19 cellular contexts compared by ENCODE assay signal in the genomic region with DNA sequence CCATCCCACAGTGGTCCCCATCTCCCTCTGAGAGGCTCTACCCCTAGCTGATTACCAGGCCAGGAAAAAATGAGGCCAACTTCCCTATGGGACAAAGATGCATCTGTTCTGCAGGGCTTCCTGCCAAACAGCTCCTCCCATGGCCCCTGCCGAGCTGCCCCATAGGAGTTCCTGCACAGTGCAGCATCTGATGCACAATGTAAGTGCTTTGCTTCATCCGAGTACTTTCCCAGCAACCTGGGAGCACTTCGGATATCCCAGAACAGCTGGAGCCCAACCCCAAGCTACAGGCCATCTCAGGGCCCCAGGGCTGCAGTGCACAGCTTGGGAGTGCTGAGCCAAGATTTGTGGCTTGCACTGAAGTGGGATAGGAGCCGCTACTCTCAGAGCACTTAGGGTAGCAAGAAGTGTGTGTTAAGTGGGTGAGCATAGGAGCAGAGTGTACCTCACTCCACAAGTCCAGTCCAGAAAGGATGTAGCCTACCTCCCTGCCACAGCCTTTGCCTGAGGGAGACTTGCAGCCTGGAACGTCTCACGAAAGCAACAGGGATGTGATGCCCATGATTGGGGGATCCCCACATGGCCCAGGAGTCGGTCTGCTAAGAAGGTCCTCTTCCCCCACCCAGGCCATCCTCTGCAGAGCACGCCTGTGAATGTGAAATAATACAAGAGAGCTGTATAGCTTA.
DNase-seq lines count a peak whose midpoint lies in the region; ATAC-seq, FAIRE-seq and TF ChIP-seq lines count a peak whose summit lies in the region.
"Had no signal": no experiment of that assay in that cellular context is flagged by ENCODE, and none has a peak within 500 bp of the region (broad histone marks: within the 10 kb centered on the region; RNA-seq: fewer than 3 reads in every experiment).

No MANE protein-coding gene starts in this region.

- TF ChIP-seq CTCF in upper lobe of right lung (IDR thresholded peaks at IDR 0.05) (no peak), colonic mucosa (IDR thresholded peaks at IDR 0.05) (no peak)

- H3K27ac ChIP-seq in upper lobe of right lung: no peak overlapping the region
- no peak overlapping the region for H3K27ac ChIP-seq in colonic mucosa
- H3K27ac ChIP-seq: 22Rv1, BLaER1, GM23248 had no signal

- no peaks in the 10 kb centered on the region for H3K9me3 ChIP-seq in upper lobe of right lung
- no peaks in the 10 kb centered on the region for H3K9me3 ChIP-seq in colonic mucosa
- H3K9me3 ChIP-seq: BLaER1 had no signal

- H3K9ac ChIP-seq in colonic mucosa (ENCODE audit: low read depth in 2 of 2, low read length in 2 of 2): no peak overlapping the region
- H3K9ac ChIP-seq: BLaER1, GM23248 had no signal

- no peak for FAIRE-seq in GM12891 (lab: Jason Lieb, UNC)

- peak; percentile 18 to 67 for DNase-seq in NCI-H446 (lab: John Stamatoyannopoulos, UW)
- DNase-seq in NCI-H446 treated with DMSO at 0.1 percent for 48 hours (lab: John Stamatoyannopoulos, UW): no peak
- no peak for DNase-seq in upper lobe of right lung
- DNase-seq in cortex of kidney (lab: John Stamatoyannopoulos, UW): no peak
- DNase-seq in GM12891 (ENCODE audit: insufficient read length, low spot score): no peak
- DNase-seq in colonic mucosa: no peak
- DNase-seq: activated B cell treated with CpG ODN at 0.5 μM for 24 hours; activated effector memory CD4-positive, alpha-beta T cell treated with Interleukin-2 at 50 U/mL for 16 hours; amniotic stem cell; caudate nucleus; DMS153; GM23248; NCI-H345; Right ventricle myocardium superior; T-helper 17 cell had no signal

- H3K4me3 ChIP-seq in upper lobe of right lung: no peak overlapping the region
- no peak overlapping the region for H3K4me3 ChIP-seq in colonic mucosa
- H3K4me3 ChIP-seq: BLaER1, GM23248 had no signal

- H3K36me3 ChIP-seq in upper lobe of right lung (no peaks in the 10 kb centered on the region), colonic mucosa (no peaks in the 10 kb centered on the region)
- H3K36me3 ChIP-seq: BLaER1 had no signal

- H3K4me1 ChIP-seq in upper lobe of right lung (no peaks in the 10 kb centered on the region), colonic mucosa (no peaks in the 10 kb centered on the region)
- H3K4me1 ChIP-seq: BLaER1 had no signal

- no peak for TF ChIP-seq POLR2A in GM12891 (IDR thresholded peaks at IDR 0.05; ENCODE audit: low read depth, low read length)

- intact Hi-C loops in upper lobe of right lung (cut with DNase I) (no loop called here), colonic mucosa (cut with DNase I) (no loop called here)

- ATAC-seq in HG02571 (IDR thresholded peaks at IDR 0.05; ENCODE audit: unreplicated experiment) (peak; percentile 28), HG03095 (IDR thresholded peaks at IDR 0.05; ENCODE audit: unreplicated experiment) (peak; percentile 40), upper lobe of right lung (peak; percentile 25)
- ATAC-seq: T-helper 17 cell had no signal

- H3K27me3 ChIP-seq in upper lobe of right lung (no peaks in the 10 kb centered on the region), colonic mucosa (no peaks in the 10 kb centered on the region)
- H3K27me3 ChIP-seq: BLaER1 had no signal

TF ChIP-seq in GM12891, 5 proteins besides CTCF, POLR2A, EP300 and RAD21:
- TF ChIP-seq POU2F2 (IDR thresholded peaks at IDR 0.05; ENCODE audit: low read depth, low read length) (no peak), TAF1 (IDR thresholded peaks at IDR 0.05; ENCODE audit: low read depth, low read length) (no peak), PAX5 (IDR thresholded peaks at IDR 0.05; ENCODE audit: insufficient read depth, low read length, severe bottlenecking) (no peak), POLR2AphosphoS5 (IDR thresholded peaks at IDR 0.05; ENCODE audit: low read depth, low read length) (no peak), SPI1 (IDR thresholded peaks at IDR 0.05; ENCODE audit: low read depth, low read length) (no peak)
TF ChIP-seq in GM12891: peak in this region for 0.

Comparison
In these comparisons a context has a peak if more than half of its experiments do, and no peak if none do; other contexts are left out.
1. DNase-seq: peak in NCI-H446 (2 of 2); none in NCI-H446 treated with DMSO at 0.1 percent for 48 hours (single experiment), upper lobe of right lung (single experiment), cortex of kidney (single experiment), GM12891 (single experiment) and colonic mucosa (single experiment).
2. Peak in every context shown above with its lines, with median percentiles within 50 percentile points of each other: ATAC-seq.